ENCODE assay signal across 15 cellular contexts in the genomic region with DNA sequence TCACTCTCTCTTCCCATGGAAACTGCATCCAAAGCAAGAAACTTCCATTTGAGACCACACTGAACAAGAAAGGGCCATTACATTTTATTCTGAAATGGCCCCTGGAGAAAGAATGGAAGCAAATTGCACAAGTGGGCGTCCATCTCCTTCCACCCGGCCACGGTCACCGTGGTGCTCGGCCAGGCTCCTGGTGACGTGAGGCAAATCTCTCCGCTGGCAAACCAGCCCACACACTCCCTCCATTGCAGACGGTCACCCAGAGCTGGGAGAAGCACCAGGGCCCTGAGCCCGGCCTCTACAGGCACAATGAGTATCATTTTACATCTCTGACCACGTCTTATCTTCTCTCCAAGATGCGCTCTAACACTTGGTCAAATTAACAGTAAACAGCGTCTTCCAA.
DNase-seq lines count a peak whose midpoint lies in the region; ATAC-seq, FAIRE-seq and TF ChIP-seq lines count a peak whose summit lies in the region.
"Had no signal": no experiment of that assay in that cellular context is flagged by ENCODE, and none has a peak within 500 bp of the region (broad histone marks: within the 10 kb centered on the region; RNA-seq: fewer than 3 reads in every experiment).

No MANE protein-coding gene starts in this region.

- H3K79me2 ChIP-seq in HepG2 (ENCODE audit: insufficient read depth, low read length): no peaks in the 10 kb centered on the region

- H3K27ac ChIP-seq in right lobe of liver (no peak overlapping the region), HepG2 (ENCODE audit: extremely low read length, insufficient read depth, low read length) (no peak overlapping the region), RWPE2 (ENCODE audit: poor library complexity, severe bottlenecking) (no peak overlapping the region), lower lobe of right lung (no peak overlapping the region), upper lobe of right lung (no peak overlapping the region), esophagus muscularis mucosa (replicated peaks in 1 of 4) (no peak overlapping the region)
- H3K27ac ChIP-seq: A549 had no signal

- intact Hi-C loops in right lobe of liver (cut with DNase I) (no loop called here), HepG2 (cut with micrococcal nuclease; ENCODE audit: unreplicated experiment) (no loop called here), lower lobe of right lung (cut with DNase I) (no loop called here), upper lobe of right lung (cut with DNase I) (no loop called here), lower leg skin (cut with DNase I; ENCODE audit: low total_unique reads) (no loop called here), esophagus muscularis mucosa (cut with DNase I) (no loop called here)

- in situ Hi-C loops in HepG2 (cut with HindIII; ENCODE audit: extremely low pct_ligation_motif_present, low pct_unique_long_range_greater_than_20kb): no loop called here

- H3K4me1 ChIP-seq in right lobe of liver (no peaks in the 10 kb centered on the region), HepG2 (ENCODE audit: insufficient read depth, low read length) (no peaks in the 10 kb centered on the region), RWPE2 (ENCODE audit: insufficient read depth, poor library complexity, severe bottlenecking) (no peaks in the 10 kb centered on the region), lower lobe of right lung (peaks cover 6% of the 10 kb centered on the region), upper lobe of right lung (no peaks in the 10 kb centered on the region), esophagus muscularis mucosa (peaks cover 20 to 47% (median 41%) of the 10 kb centered on the region in 4 donors)
- H3K4me1 ChIP-seq: A549, BE2C, Caco-2 had no signal

- TF ChIP-seq CTCF in right lobe of liver (IDR thresholded peaks at IDR 0.05) (no peak), HepG2 (CRISPR knock-in tag; IDR thresholded peaks at IDR 0.05) (no peak), RWPE2 (IDR thresholded peaks at IDR 0.05; ENCODE audit: poor library complexity, severe bottlenecking) (no peak), lower lobe of right lung (IDR thresholded peaks at IDR 0.05) (no peak), upper lobe of right lung (IDR thresholded peaks at IDR 0.05) (no peak), lower leg skin (IDR thresholded peaks at IDR 0.05) (no peak), esophagus muscularis mucosa (IDR thresholded peaks at IDR 0.05) (no peak)

- CTCF ChIA-PET in HepG2 (lab: Yijun Ruan, JAX; ENCODE audit: low intra/inter-chr PET ratio, low total read pairs): no interaction called here

- no TSS peak for BruUV-seq in HepG2 (replicated peaks; lab: Mats Ljungman, UMichigan)

- H3K4me2 ChIP-seq in HepG2 (ENCODE audit: low read depth, low read length): no peak overlapping the region
- H3K4me2 ChIP-seq: A549 had no signal

- H3K36me3 ChIP-seq in right lobe of liver (no peaks in the 10 kb centered on the region), HepG2 (replicated peaks in 1 of 2; ENCODE audit: control insufficient read depth in 1 of 2, insufficient read depth in 2 of 2, low read length in 2 of 2) (no peaks in the 10 kb centered on the region), RWPE2 (ENCODE audit: low read depth) (no peaks in the 10 kb centered on the region), lower lobe of right lung (no peaks in the 10 kb centered on the region), upper lobe of right lung (no peaks in the 10 kb centered on the region), esophagus muscularis mucosa (no peaks in the 10 kb centered on the region)
- H3K36me3 ChIP-seq: BE2C had no signal

- no peaks in the 10 kb centered on the region for H4K20me1 ChIP-seq in HepG2 (ENCODE audit: insufficient read depth, low read length)

- TF ChIP-seq RAD21 in HepG2 (CRISPR knock-in tag; IDR thresholded peaks at IDR 0.05): no peak

- WGBS in right lobe of liver (ENCODE audit: insufficient coverage, low coverage, low lambda C conversion rate, missing lambda C conversion rate): 64% methylated on average over 7 of the region's 12 CpGs
- WGBS in HepG2 (ENCODE audit: low lambda C conversion rate): 42% methylated on average over 11 of the region's 12 CpGs
- WGBS in lower leg skin, 2 donors: 88 to 90% methylated on average over 12 of the region's 12 CpGs
- WGBS in esophagus muscularis mucosa: 89% methylated on average over 12 of the region's 12 CpGs

- H3K9me3 ChIP-seq in right lobe of liver (no peaks in the 10 kb centered on the region), HepG2 (ENCODE audit: low read length) (no peaks in the 10 kb centered on the region), RWPE2 (ENCODE audit: severe bottlenecking) (no peaks in the 10 kb centered on the region), lower lobe of right lung (no peaks in the 10 kb centered on the region), upper lobe of right lung (no peaks in the 10 kb centered on the region), esophagus muscularis mucosa (no peaks in the 10 kb centered on the region)
- H3K9me3 ChIP-seq: A549, BE2C, Caco-2 had no signal

- H3K9ac ChIP-seq in HepG2 (ENCODE audit: insufficient read depth, low read depth, low read length): no peak overlapping the region

- H3K4me3 ChIP-seq in right lobe of liver (no peak overlapping the region), HepG2 (replicated peaks in 1 of 3; ENCODE audit: insufficient read depth in 1 of 3, low read depth in 2 of 3, low read length in 3 of 3) (no peak overlapping the region), RWPE2 (ENCODE audit: severe bottlenecking) (no peak overlapping the region), lower lobe of right lung (no peak overlapping the region), upper lobe of right lung (no peak overlapping the region), lower leg skin (ENCODE audit: low read depth, poor library complexity, severe bottlenecking) (no peak overlapping the region), esophagus muscularis mucosa (no peak overlapping the region)
- H3K4me3 ChIP-seq: A549 had no signal

- no peak for FAIRE-seq in HepG2 (lab: Jason Lieb, UNC)
- FAIRE-seq: A549 had no signal

- TF ChIP-seq EP300 in HepG2 (IDR thresholded peaks at IDR 0.05; ENCODE audit: low read depth in 2 of 2, low read length in 2 of 2): no peak
- no peak for TF ChIP-seq EP300 in HepG2 (CRISPR knock-in tag; IDR thresholded peaks at IDR 0.05; ENCODE audit: borderline replicate concordance)
- no peak for TF ChIP-seq EP300 in esophagus muscularis mucosa (IDR thresholded peaks at IDR 0.05)

- TF ChIP-seq POLR2A in right lobe of liver (IDR thresholded peaks at IDR 0.05): no peak
- no peak for TF ChIP-seq POLR2A in HepG2 (IDR thresholded peaks at IDR 0.05; ENCODE audit: insufficient read depth in 1 of 2, low read depth in 2 of 2, low read length in 2 of 2)
- TF ChIP-seq POLR2A in lower leg skin (IDR thresholded peaks at IDR 0.05): no peak
- no peak for TF ChIP-seq POLR2A in esophagus muscularis mucosa (IDR thresholded peaks at IDR 0.05; ENCODE audit: low read depth)

- no peak overlapping the region for H2AFZ ChIP-seq in HepG2 (ENCODE audit: low read length)

- no peaks in the 10 kb centered on the region for H3K27me3 ChIP-seq in right lobe of liver
- H3K27me3 ChIP-seq in HepG2 (ENCODE audit: control insufficient read depth in 1 of 2, insufficient read depth in 2 of 2, low read length in 2 of 2): peaks cover 5 to 46% of the 10 kb centered on the region in 2 experiments; a peak in 3 of 5 replicates
- H3K27me3 ChIP-seq in RWPE2 (ENCODE audit: insufficient read depth, poor library complexity, severe bottlenecking): no peaks in the 10 kb centered on the region
- H3K27me3 ChIP-seq in lower lobe of right lung (ENCODE audit: low read depth): no peaks in the 10 kb centered on the region
- H3K27me3 ChIP-seq in upper lobe of right lung: no peaks in the 10 kb centered on the region
- H3K27me3 ChIP-seq in esophagus muscularis mucosa: no peaks in the 10 kb centered on the region
- H3K27me3 ChIP-seq: BE2C had no signal

- ATAC-seq in right lobe of liver: no peak
- ATAC-seq in HepG2: no peak
- ATAC-seq in RWPE2 (ENCODE audit: low read depth): no peak
- ATAC-seq in lower lobe of right lung: no peak
- ATAC-seq in upper lobe of right lung: no peak
- ATAC-seq: A549, HCT116 had no signal

- POLR2A ChIA-PET in HepG2 (lab: Yijun Ruan, JAX): no interaction called here

- DNase-seq in right lobe of liver (peak in 2 of 3 donors; percentile 8 to 12), HepG2 (ENCODE audit: low spot score) (no peak), RWPE2 (ENCODE audit: low spot score) (peak; percentile 14), lower lobe of right lung (peak; percentile 21), upper lobe of right lung (peak; percentile 21), lower leg skin (ENCODE audit: low spot score in 2 of 2) (no peak), esophagus muscularis mucosa (ENCODE audit: extremely low spot score) (no peak), foreskin melanocyte (no peak)
- DNase-seq: BE2C; Caco-2; CD8-positive, alpha-beta memory T cell; DMS53; GF-D8 had no signal

TF ChIP-seq in HepG2, 621 proteins besides CTCF, POLR2A, EP300 and RAD21 (continues in another document):
- no peak for TF ChIP-seq ZNF441 (CRISPR knock-in tag; IDR thresholded peaks at IDR 0.05; ENCODE audit: borderline replicate concordance)
- no peak for TF ChIP-seq ZNF724P (CRISPR knock-in tag; IDR thresholded peaks at IDR 0.05; ENCODE audit: borderline replicate concordance)
- no peak for TF ChIP-seq FOXC1 (CRISPR knock-in tag; IDR thresholded peaks at IDR 0.05; ENCODE audit: borderline replicate concordance)
- TF ChIP-seq ZNF3 (CRISPR knock-in tag; IDR thresholded peaks at IDR 0.05): no peak
- no peak for TF ChIP-seq AKAP8 (CRISPR knock-in tag; IDR thresholded peaks at IDR 0.05)
- no peak for TF ChIP-seq ATF4 (CRISPR knock-in tag; IDR thresholded peaks at IDR 0.05)
- no peak for TF ChIP-seq YY1 (IDR thresholded peaks at IDR 0.05; ENCODE audit: insufficient read depth, insufficient replicate concordance, low read depth, low read length)
- TF ChIP-seq KDM5A (IDR thresholded peaks at IDR 0.05; ENCODE audit: borderline replicate concordance, low read length): no peak
- TF ChIP-seq ZNF432 (CRISPR knock-in tag; IDR thresholded peaks at IDR 0.05; ENCODE audit: borderline replicate concordance): no peak

Comparison
In these comparisons a context has a peak if more than half of its experiments do, and no peak if none do; other contexts are left out.
1. DNase-seq: peak in right lobe of liver (2 of 3), RWPE2 (single experiment), lower lobe of right lung (single experiment) and upper lobe of right lung (single experiment); none in HepG2 (single experiment), lower leg skin (0 of 2), esophagus muscularis mucosa (single experiment) and foreskin melanocyte (single experiment).